1 cellular context compared by ENCODE assay signal in the genomic region with DNA sequence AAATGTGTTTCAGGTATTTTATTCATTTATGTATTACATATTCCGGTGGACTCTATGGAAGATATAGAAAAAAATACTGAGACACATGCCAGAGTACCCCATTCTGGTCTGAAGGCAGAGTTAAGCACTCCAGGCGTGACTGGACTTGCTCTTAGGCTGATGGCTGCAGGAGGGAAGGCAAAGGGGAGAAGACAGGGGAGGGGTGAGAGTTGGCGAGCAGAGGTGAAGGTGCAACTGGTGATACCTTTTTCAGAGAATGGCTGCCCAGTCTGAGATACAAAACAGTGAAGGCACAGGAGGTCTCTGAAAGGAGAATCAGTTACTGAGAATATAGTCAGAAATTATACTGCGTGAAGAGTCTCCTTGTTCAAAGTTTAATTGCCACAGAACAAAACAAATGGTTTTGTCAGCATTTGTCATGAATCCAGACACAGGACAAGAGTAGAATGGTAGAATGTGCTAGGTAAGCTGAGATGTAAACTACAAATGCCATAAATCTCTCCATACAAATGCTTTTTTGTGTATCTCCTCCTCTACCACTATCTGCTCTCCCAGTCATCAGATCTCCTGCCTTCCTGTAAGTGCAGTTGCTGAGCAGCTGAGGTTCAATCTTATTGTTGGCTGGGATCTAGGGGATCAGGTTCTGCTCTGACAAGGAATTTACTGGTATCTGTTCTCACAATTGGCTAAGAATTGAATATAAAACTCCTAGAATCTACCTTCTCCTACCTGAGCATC.
TF ChIP-seq lines count a peak whose summit lies in the region.

No MANE protein-coding gene starts in this region.

TF ChIP-seq in H1, 55 proteins besides CTCF, POLR2A, EP300 and RAD21 (continued from another document):
- TF ChIP-seq, protein P1, sequence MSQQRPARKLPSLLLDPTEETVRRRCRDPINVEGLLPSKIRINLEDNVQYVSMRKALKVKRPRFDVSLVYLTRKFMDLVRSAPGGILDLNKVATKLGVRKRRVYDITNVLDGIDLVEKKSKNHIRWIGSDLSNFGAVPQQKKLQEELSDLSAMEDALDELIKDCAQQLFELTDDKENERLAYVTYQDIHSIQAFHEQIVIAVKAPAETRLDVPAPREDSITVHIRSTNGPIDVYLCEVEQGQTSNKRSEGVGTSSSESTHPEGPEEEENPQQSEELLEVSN (IDR thresholded peaks at IDR 0.05), result no peak
- TF ChIP-seq CHD2 (IDR thresholded peaks at IDR 0.05; ENCODE audit: low read length), result no peak
- TF ChIP-seq, protein P2, sequence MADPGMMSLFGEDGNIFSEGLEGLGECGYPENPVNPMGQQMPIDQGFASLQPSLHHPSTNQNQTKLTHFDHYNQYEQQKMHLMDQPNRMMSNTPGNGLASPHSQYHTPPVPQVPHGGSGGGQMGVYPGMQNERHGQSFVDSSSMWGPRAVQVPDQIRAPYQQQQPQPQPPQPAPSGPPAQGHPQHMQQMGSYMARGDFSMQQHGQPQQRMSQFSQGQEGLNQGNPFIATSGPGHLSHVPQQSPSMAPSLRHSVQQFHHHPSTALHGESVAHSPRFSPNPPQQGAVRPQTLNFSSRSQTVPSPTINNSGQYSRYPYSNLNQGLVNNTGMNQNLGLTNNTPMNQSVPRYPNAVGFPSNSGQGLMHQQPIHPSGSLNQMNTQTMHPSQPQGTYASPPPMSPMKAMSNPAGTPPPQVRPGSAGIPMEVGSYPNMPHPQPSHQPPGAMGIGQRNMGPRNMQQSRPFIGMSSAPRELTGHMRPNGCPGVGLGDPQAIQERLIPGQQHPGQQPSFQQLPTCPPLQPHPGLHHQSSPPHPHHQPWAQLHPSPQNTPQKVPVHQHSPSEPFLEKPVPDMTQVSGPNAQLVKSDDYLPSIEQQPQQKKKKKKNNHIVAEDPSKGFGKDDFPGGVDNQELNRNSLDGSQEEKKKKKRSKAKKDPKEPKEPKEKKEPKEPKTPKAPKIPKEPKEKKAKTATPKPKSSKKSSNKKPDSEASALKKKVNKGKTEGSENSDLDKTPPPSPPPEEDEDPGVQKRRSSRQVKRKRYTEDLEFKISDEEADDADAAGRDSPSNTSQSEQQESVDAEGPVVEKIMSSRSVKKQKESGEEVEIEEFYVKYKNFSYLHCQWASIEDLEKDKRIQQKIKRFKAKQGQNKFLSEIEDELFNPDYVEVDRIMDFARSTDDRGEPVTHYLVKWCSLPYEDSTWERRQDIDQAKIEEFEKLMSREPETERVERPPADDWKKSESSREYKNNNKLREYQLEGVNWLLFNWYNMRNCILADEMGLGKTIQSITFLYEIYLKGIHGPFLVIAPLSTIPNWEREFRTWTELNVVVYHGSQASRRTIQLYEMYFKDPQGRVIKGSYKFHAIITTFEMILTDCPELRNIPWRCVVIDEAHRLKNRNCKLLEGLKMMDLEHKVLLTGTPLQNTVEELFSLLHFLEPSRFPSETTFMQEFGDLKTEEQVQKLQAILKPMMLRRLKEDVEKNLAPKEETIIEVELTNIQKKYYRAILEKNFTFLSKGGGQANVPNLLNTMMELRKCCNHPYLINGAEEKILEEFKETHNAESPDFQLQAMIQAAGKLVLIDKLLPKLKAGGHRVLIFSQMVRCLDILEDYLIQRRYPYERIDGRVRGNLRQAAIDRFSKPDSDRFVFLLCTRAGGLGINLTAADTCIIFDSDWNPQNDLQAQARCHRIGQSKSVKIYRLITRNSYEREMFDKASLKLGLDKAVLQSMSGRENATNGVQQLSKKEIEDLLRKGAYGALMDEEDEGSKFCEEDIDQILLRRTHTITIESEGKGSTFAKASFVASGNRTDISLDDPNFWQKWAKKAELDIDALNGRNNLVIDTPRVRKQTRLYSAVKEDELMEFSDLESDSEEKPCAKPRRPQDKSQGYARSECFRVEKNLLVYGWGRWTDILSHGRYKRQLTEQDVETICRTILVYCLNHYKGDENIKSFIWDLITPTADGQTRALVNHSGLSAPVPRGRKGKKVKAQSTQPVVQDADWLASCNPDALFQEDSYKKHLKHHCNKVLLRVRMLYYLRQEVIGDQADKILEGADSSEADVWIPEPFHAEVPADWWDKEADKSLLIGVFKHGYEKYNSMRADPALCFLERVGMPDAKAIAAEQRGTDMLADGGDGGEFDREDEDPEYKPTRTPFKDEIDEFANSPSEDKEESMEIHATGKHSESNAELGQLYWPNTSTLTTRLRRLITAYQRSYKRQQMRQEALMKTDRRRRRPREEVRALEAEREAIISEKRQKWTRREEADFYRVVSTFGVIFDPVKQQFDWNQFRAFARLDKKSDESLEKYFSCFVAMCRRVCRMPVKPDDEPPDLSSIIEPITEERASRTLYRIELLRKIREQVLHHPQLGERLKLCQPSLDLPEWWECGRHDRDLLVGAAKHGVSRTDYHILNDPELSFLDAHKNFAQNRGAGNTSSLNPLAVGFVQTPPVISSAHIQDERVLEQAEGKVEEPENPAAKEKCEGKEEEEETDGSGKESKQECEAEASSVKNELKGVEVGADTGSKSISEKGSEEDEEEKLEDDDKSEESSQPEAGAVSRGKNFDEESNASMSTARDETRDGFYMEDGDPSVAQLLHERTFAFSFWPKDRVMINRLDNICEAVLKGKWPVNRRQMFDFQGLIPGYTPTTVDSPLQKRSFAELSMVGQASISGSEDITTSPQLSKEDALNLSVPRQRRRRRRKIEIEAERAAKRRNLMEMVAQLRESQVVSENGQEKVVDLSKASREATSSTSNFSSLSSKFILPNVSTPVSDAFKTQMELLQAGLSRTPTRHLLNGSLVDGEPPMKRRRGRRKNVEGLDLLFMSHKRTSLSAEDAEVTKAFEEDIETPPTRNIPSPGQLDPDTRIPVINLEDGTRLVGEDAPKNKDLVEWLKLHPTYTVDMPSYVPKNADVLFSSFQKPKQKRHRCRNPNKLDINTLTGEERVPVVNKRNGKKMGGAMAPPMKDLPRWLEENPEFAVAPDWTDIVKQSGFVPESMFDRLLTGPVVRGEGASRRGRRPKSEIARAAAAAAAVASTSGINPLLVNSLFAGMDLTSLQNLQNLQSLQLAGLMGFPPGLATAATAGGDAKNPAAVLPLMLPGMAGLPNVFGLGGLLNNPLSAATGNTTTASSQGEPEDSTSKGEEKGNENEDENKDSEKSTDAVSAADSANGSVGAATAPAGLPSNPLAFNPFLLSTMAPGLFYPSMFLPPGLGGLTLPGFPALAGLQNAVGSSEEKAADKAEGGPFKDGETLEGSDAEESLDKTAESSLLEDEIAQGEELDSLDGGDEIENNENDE (IDR thresholded peaks at IDR 0.05; ENCODE audit: insufficient replicate concordance, low read length), result no peak
